1 cellular context compared by ENCODE assay signal in the genomic region with DNA sequence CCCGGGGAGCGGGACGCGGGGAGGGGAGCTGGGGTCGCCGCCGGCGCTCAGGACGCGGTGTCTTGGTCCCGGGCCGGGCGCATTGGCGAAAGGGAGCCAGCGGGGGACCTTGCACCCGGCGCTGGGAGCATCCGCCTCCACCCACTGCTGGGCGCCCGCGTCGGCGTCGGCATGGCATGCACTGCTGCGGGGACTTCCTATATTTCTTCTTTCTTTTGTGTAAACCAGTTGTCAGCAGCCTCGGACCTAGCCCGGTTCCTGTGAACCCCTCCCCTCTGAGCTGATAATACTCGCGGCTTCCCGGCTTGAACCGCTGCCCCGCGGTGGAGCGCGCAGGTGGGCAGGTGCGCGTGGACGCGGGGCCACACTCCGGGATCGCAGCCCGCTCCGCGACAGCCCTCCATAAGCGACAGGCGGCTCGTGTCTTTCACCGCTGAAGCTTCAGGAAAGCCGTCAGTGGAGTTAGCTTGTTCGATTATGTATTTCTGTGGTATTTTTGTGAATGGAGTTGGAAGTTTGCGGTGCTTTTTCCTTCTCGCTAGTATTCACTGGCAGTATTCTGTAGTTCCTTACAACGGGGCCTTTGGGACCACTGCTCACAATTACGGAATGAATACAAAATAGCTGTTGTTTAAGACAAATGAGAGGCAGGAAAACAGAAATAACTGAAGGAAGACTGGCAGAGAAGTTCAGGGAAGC.
TF ChIP-seq lines count a peak whose summit lies in the region.

No MANE protein-coding gene starts in this region.

TF ChIP-seq in GM23338, 12 proteins besides CTCF, POLR2A, EP300 and RAD21 (continued from another document):
- no peak for TF ChIP-seq ZNF462 (CRISPR knock-in tag; IDR thresholded peaks at IDR 0.05)
- no peak for TF ChIP-seq POLR2AphosphoS5 (IDR thresholded peaks at IDR 0.05; ENCODE audit: low read depth)
- no peak for TF ChIP-seq EZH2phosphoT487 (IDR thresholded peaks at IDR 0.05; ENCODE audit: unreplicated experiment)
- TF ChIP-seq NANOG (IDR thresholded peaks at IDR 0.05; ENCODE audit: borderline replicate concordance) = no peak
- TF ChIP-seq ZNF114 (CRISPR knock-in tag; IDR thresholded peaks at IDR 0.05) = no peak
- no peak for TF ChIP-seq STAT1 (IDR thresholded peaks at IDR 0.05; ENCODE audit: unreplicated experiment)
- no peak for TF ChIP-seq CREB1 (CRISPR knock-in tag; IDR thresholded peaks at IDR 0.05; ENCODE audit: low read depth)
- TF ChIP-seq JUNB (IDR thresholded peaks at IDR 0.05; ENCODE audit: unreplicated experiment) = no peak
